Comparison of ENCODE assay signal across 3 cellular contexts in genomic region chr3:71045212-71045916, GRCh38.
A peak's percentile ranks its signal among the peaks of the same experiment; 100 is the strongest.
TF ChIP-seq lines count a peak whose summit lies in the region.

No MANE protein-coding gene starts in this region.

TF ChIP-seq in IMR-90, 13 proteins besides CTCF, POLR2A, EP300 and RAD21:
- TF ChIP-seq CEBPB (IDR thresholded peaks at IDR 0.05; ENCODE audit: low read depth, low read length) (no peak), USF2 (IDR thresholded peaks at IDR 0.05; ENCODE audit: low read depth, low read length) (no peak), ELK1 (IDR thresholded peaks at IDR 0.05; ENCODE audit: borderline replicate concordance, low read depth, low read length) (no peak), MAZ (IDR thresholded peaks at IDR 0.05; ENCODE audit: borderline replicate concordance, low read depth, low read length) (no peak), BHLHE40 (IDR thresholded peaks at IDR 0.05; ENCODE audit: low read depth, low read length) (no peak)

TF ChIP-seq in K562, 482 proteins besides CTCF, POLR2A, EP300 and RAD21:
- no peak for TF ChIP-seq PBX2 (CRISPR knock-in tag; IDR thresholded peaks at IDR 0.05; ENCODE audit: low read depth)
- 0 out of 2 replicates have a peak, but pooled peaks have one; percentile 9 for TF ChIP-seq PBX2 (tag; conservative IDR thresholded peaks at IDR 0.05; ENCODE audit: low read depth)
- TF ChIP-seq MEIS2 (IDR thresholded peaks at IDR 0.05; ENCODE audit: partially characterized antibody), result peak; percentile 42
- no peak for TF ChIP-seq ZNF165 (CRISPR knock-in tag; IDR thresholded peaks at IDR 0.05; ENCODE audit: borderline replicate concordance)
- no peak for TF ChIP-seq CBFB (CRISPR knock-in tag; IDR thresholded peaks at IDR 0.05)
- TF ChIP-seq SFPQ (IDR thresholded peaks at IDR 0.05; ENCODE audit: low read depth, low read length), result no peak
- no peak for TF ChIP-seq GMEB1 (CRISPR knock-in tag; IDR thresholded peaks at IDR 0.05)
- TF ChIP-seq BRD4 (IDR thresholded peaks at IDR 0.05), result no peak

TF ChIP-seq in neural cell, 6 proteins besides CTCF, POLR2A, EP300 and RAD21:
- no peak for TF ChIP-seq POLR2AphosphoS5 (IDR thresholded peaks at IDR 0.05)
- no peak for TF ChIP-seq SMC3 (conservative IDR thresholded peaks at IDR 0.05; ENCODE audit: poor library complexity)
- no peak for TF ChIP-seq TAF1 (IDR thresholded peaks at IDR 0.05; ENCODE audit: low read depth)
- TF ChIP-seq REST (IDR thresholded peaks at IDR 0.05; ENCODE audit: borderline replicate concordance), result no peak
- TF ChIP-seq MXI1 (conservative IDR thresholded peaks at IDR 0.05; ENCODE audit: poor library complexity, severe bottlenecking), result no peak
- no peak for TF ChIP-seq EZH2 (IDR thresholded peaks at IDR 0.05; ENCODE audit: borderline replicate concordance, insufficient read depth, low read length, poor library complexity, severe bottlenecking)
TF ChIP-seq in neural cell: peak in this region for 0.
